In the genomic region with DNA sequence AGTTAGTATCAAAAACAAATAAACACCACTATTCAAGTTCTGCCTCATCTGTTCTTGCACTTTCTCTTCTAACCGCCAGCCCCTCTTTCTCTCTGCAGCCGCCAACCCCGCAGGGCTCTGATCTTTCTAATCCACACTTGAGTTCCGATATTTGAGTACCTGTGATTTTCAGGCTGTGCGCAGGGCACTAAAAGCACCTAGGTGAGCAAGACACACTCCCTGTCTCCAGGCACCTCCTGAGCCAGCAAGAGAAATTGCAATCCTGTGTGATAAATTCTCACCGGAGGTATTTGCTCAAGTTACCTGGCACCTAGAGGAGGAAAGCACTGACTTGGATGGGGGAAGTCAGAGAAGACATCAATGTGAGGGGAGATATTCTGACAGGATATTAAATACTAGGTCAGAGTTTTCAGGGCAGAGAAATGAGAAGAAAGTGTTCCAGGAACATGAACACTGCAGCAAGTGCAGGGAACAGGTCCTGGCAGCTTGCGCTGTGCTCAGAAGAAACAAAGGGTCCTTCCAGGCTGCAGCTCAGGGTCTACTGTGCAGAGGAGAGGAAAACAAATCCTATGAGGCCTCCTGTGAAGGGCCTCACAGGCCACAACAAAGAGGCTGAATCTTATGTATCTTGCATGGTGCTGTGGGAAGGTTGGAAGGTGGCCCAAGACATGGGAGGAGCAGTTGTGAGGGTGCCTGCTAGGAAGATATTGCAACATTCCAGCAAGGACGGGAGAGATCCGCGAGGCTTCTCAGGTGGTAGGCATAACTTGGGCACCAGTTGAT, we compare ENCODE assay signal across 16 cellular contexts.
"Had no signal": no experiment of that assay in that cellular context is flagged by ENCODE, and none has a peak within 500 bp of the region (broad histone marks: within the 10 kb centered on the region; RNA-seq: fewer than 3 reads in every experiment).

No MANE protein-coding gene starts in this region.

- H3K27ac ChIP-seq: adrenal gland, parathyroid adenoma, SK-N-MC had no signal

- H3K9me3 ChIP-seq: adrenal gland, gastrocnemius medialis, stomach had no signal

- ATAC-seq: activated T-helper 17 cell treated with anti-CD3 and anti-CD28 coated beads, Interleukin-2, amount 50 U/mL, for 72 hours; left lobe of liver; T-cell had no signal

- H3K9ac ChIP-seq: parathyroid adenoma had no signal

- H3K9me3 Mint-ChIP-seq: activated CD4-positive, alpha-beta T cell treated with anti-CD3 and anti-CD28 coated beads, Interleukin-2, amount 10 ng/mL, durations not matched to agents 24 days and 14 days; activated T-helper 17 cell treated with anti-CD3 and anti-CD28 coated beads, Interleukin-2, amount 50 U/mL, for 72 hours; neural crest cell; T-cell had no signal

- H3K4me3 Mint-ChIP-seq: activated CD4-positive, alpha-beta T cell treated with anti-CD3 and anti-CD28 coated beads, Interleukin-2, amount 10 ng/mL, durations not matched to agents 24 days and 14 days; activated T-helper 17 cell treated with anti-CD3 and anti-CD28 coated beads, Interleukin-2, amount 50 U/mL, for 72 hours; mesothelial cell of epicardium; neural crest cell; T-cell had no signal

- H3K4me1 ChIP-seq: adrenal gland, parathyroid adenoma, stomach had no signal

- H2AFZ ChIP-seq: parathyroid adenoma had no signal

- H3K79me2 ChIP-seq: parathyroid adenoma had no signal

- H3K27me3 Mint-ChIP-seq: activated CD4-positive, alpha-beta T cell treated with anti-CD3 and anti-CD28 coated beads, Interleukin-2, amount 10 ng/mL, durations not matched to agents 24 days and 14 days had no signal

- H3K4me1 Mint-ChIP-seq: activated T-helper 17 cell treated with anti-CD3 and anti-CD28 coated beads, Interleukin-2, amount 50 U/mL, for 72 hours had no signal

- H3K36me3 ChIP-seq: adrenal gland, gastrocnemius medialis, stomach had no signal

- DNase-seq: activated CD4-positive, alpha-beta T cell treated with anti-CD3 and anti-CD28 coated beads, Interleukin-2, amount 10 ng/mL, durations not matched to agents 24 days and 14 days; activated naive CD4-positive, alpha-beta T cell treated with anti-CD3 and anti-CD28 coated beads, Interleukin-2, amount 50 U/mL, for 16 hours; adrenal gland; effector CD4-positive, alpha-beta T cell; retina; small intestine; stomach; T-cell had no signal

- H3K36me3 Mint-ChIP-seq: mesothelial cell of epicardium, T-cell had no signal

- H3K27ac Mint-ChIP-seq: activated CD4-positive, alpha-beta T cell treated with anti-CD3 and anti-CD28 coated beads, Interleukin-2, amount 10 ng/mL, durations not matched to agents 24 days and 14 days; activated T-helper 17 cell treated with anti-CD3 and anti-CD28 coated beads, Interleukin-2, amount 50 U/mL, for 72 hours; mesothelial cell of epicardium; T-cell had no signal

- H3K4me3 ChIP-seq: adrenal gland, coronary artery, gastrocnemius medialis, SK-N-MC, stomach had no signal

- H3K27me3 ChIP-seq: adrenal gland, gastrocnemius medialis had no signal
